ENCODE assay signal across 8 cellular contexts in the genomic region with DNA sequence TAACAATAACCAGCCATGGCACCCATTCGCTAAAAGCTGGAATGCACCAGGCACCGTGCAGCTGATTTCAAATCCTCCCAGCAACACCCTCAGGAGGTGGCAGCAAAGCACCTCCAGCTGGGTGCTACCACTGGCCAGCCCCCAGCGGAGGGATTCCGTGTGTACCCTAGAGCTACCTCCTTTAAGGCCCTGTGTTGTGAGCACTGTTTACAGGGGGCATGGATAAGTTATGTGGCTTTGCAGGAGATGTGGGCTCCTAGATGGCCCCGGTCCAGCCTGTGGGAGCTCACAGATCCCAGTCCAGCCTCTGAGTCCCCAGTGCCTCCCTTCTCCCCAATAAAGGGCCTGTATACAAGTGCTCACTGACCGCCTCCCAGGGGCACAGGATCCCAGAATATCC. TPM values are rescaled to one million over a fixed set of nuclear protein-coding genes. Genes with fewer than 3 reads are reported as not detected.
DNase-seq lines count a peak whose midpoint lies in the region; ATAC-seq and TF ChIP-seq lines count a peak whose summit lies in the region.

No MANE protein-coding gene starts in this region.

- H3K79me2 ChIP-seq in OCI-LY3 (ENCODE audit: low read length): peaks cover 23% of the 10 kb centered on the region
- H3K79me2 ChIP-seq in GM23338 (replicated peaks; ENCODE audit: insufficient read depth): no peaks in the 10 kb centered on the region

- peak overlapping the region; percentile 98 for H3K9ac ChIP-seq in OCI-LY3 (ENCODE audit: low read length)

- intact Hi-C loops in Right ventricle myocardium superior (cut with DNase I): no loop called here

- peak; percentile 52 for TF ChIP-seq CTCF in OCI-LY3 (IDR thresholded peaks at IDR 0.05; ENCODE audit: low read depth, low read length)
- peak in 1 of 2 experiments; percentile 42; a peak in 2 of 4 replicates for TF ChIP-seq CTCF in GM23338 (conservative IDR thresholded peaks at IDR 0.05; ENCODE audit: low read depth in 2 of 2)

- H3K4me1 ChIP-seq in OCI-LY3 (ENCODE audit: low read length): peaks cover 5% of the 10 kb centered on the region
- no peaks in the 10 kb centered on the region for H3K4me1 ChIP-seq in GM23338 (ENCODE audit: insufficient read depth)

- H3K4me1 Mint-ChIP-seq in GM23338: peaks cover 4% of the 10 kb centered on the region; the same call in 2 of the 3 replicates

- peak; percentile 42 for DNase-seq in activated T-helper 1 cell treated with Interleukin-2 at 50 U/mL for 16 hours (ENCODE audit: low read depth)
- no peak for DNase-seq in Right ventricle myocardium superior
- DNase-seq in stimulated activated CD4-positive, alpha-beta T cell treated with anti-CD3 and anti-CD28 coated beads, Interleukin-1b, Interleukin-23, amount 100 ng/mL, for 48 hours: peak; percentile 64
- DNase-seq in GM23338 (ENCODE audit: low spot score): no peak
- no peak for DNase-seq in kidney glomerular epithelial cell (lab: John Stamatoyannopoulos, UW)

- H3K27ac ChIP-seq in OCI-LY3 (ENCODE audit: low read length) (peak overlapping the region; percentile 73), GM23338 (ENCODE audit: low read depth) (no peak overlapping the region)

- no peaks in the 10 kb centered on the region; the same call in 2 of the 3 replicates for H3K36me3 Mint-ChIP-seq in GM23338 (ENCODE audit: low read depth)

- no peak overlapping the region for H3K4me3 Mint-ChIP-seq in GM23338

- H3K4me2 ChIP-seq in OCI-LY3 (ENCODE audit: low read length) (peak overlapping the region; percentile 84), GM23338 (no peak overlapping the region)

- H4K20me1 ChIP-seq in OCI-LY3 (ENCODE audit: insufficient read depth, low read length): no peaks in the 10 kb centered on the region
- H4K20me1 ChIP-seq in GM23338 (replicated peaks; ENCODE audit: insufficient read depth): no peaks in the 10 kb centered on the region; the same call in 1 of the 2 replicates

- ATAC-seq in GM18498 (IDR thresholded peaks at IDR 0.05; ENCODE audit: unreplicated experiment) (peak; percentile 44), HG02763 (IDR thresholded peaks at IDR 0.05; ENCODE audit: unreplicated experiment) (peak; percentile 32), Right ventricle myocardium superior (ENCODE audit: poor library complexity) (peak; percentile 43), GM23338 (no peak)

- peak overlapping the region; percentile 14; the same call in 1 of the 2 replicates for H2AFZ ChIP-seq in OCI-LY3 (ENCODE audit: low read depth, low read length)
- H2AFZ ChIP-seq in GM23338: no peak overlapping the region

- no peaks in the 10 kb centered on the region for H3K36me3 ChIP-seq in OCI-LY3 (replicated peaks; ENCODE audit: low read depth, low read length)
- no peaks in the 10 kb centered on the region for H3K36me3 ChIP-seq in GM23338 (ENCODE audit: insufficient read depth)

- no peaks in the 10 kb centered on the region for H3K9me3 Mint-ChIP-seq in GM23338

- peak overlapping the region; percentile 99 for H3K4me3 ChIP-seq in OCI-LY3 (ENCODE audit: low read length)
- H3K4me3 ChIP-seq in GM23338: no peak overlapping the region

- H3K27me3 ChIP-seq in OCI-LY3 (ENCODE audit: low read depth, low read length): no peaks in the 10 kb centered on the region
- H3K27me3 ChIP-seq in GM23338 (ENCODE audit: insufficient read depth): no peaks in the 10 kb centered on the region

- H3K27ac Mint-ChIP-seq in GM23338: no peak overlapping the region

- H3K9me2 ChIP-seq in GM23338 (ENCODE audit: insufficient read depth): no peaks in the 10 kb centered on the region

- H3K27me3 Mint-ChIP-seq in GM23338 (ENCODE audit: insufficient read depth, low read depth, poor library complexity): peaks cover 9% of the 10 kb centered on the region

- no peaks in the 10 kb centered on the region for H3F3A ChIP-seq in GM23338 (replicated peaks; ENCODE audit: low read depth)

- no peaks in the 10 kb centered on the region for H3K9me3 ChIP-seq in OCI-LY3 (ENCODE audit: insufficient read depth, low read length)

TF ChIP-seq in GM23338, 12 proteins besides CTCF, POLR2A, EP300 and RAD21:
- TF ChIP-seq ZNF462 (CRISPR knock-in tag; IDR thresholded peaks at IDR 0.05): no peak
- no peak for TF ChIP-seq POLR2AphosphoS5 (IDR thresholded peaks at IDR 0.05; ENCODE audit: low read depth)
- no peak for TF ChIP-seq CREB1 (CRISPR knock-in tag; IDR thresholded peaks at IDR 0.05; ENCODE audit: low read depth)
- no peak for TF ChIP-seq JUNB (IDR thresholded peaks at IDR 0.05; ENCODE audit: unreplicated experiment)
- no peak for TF ChIP-seq EZH2phosphoT487 (IDR thresholded peaks at IDR 0.05; ENCODE audit: unreplicated experiment)

RNA-seq across cellular contexts. Expression of gene TNRC18, which starts 27.1 kb away (rescaled TPM):
- 29.5 TPM for total RNA-seq in Right ventricle myocardium superior
- total RNA-seq in GM23338 (2014; rRNA removed; shearing (Covaris generic)): 6.9 and 17.5 TPM in 2 replicates
- polyA plus RNA-seq in GM23338 (2016; fragmentation: Nextera tagmentation; extraction: Ambion mirVana): 2.0 and 2.1 TPM in 2 replicates

Comparison
In these comparisons a context has a peak if more than half of its experiments do, and no peak if none do; other contexts are left out.
1. DNase-seq: peak in activated T-helper 1 cell treated with Interleukin-2 at 50 U/mL for 16 hours (single experiment) and stimulated activated CD4-positive, alpha-beta T cell treated with anti-CD3 and anti-CD28 coated beads, Interleukin-1b, Interleukin-23, amount 100 ng/mL, for 48 hours (single experiment); none in Right ventricle myocardium superior (single experiment), GM23338 (single experiment) and kidney glomerular epithelial cell (single experiment).